In genomic region chr9:93612796-93613154, GRCh38 we compare ENCODE assay signal across 9 cellular contexts. TPM values are rescaled to one million over a fixed set of nuclear protein-coding genes. Genes with fewer than 3 reads are reported as not detected.
DNase-seq lines count a peak whose midpoint lies in the region; ATAC-seq and TF ChIP-seq lines count a peak whose summit lies in the region.
"Had no signal": no experiment of that assay in that cellular context is flagged by ENCODE, and none has a peak within 500 bp of the region (broad histone marks: within the 10 kb centered on the region; RNA-seq: fewer than 3 reads in every experiment).

No MANE protein-coding gene starts in this region.

- H3K4me3 ChIP-seq in GM12864 (ENCODE audit: low read depth, low read length) (no peak overlapping the region), epithelial cell of esophagus (ENCODE audit: low read length) (no peak overlapping the region)

- DNase-seq in GM12864 (ENCODE audit: low read depth) (peak; percentile 31), NCI-H1417 (lab: John Stamatoyannopoulos, UW) (peak in 2 of 3 experiments; percentile 76 to 93), epithelial cell of esophagus (ENCODE audit: low read depth) (peak; percentile 75), cerebellar cortex (ENCODE audit: low spot score) (no peak), cerebellum (ENCODE audit: low spot score) (no peak)
- DNase-seq: activated effector memory CD4-positive, alpha-beta T cell treated with anti-CD3 and anti-CD28 coated beads, Interleukin-2, amount 50 U/mL, for 16 hours had no signal

- TF ChIP-seq CTCF in GM12864 (IDR thresholded peaks at IDR 0.05; ENCODE audit: low read depth, low read length, missing control alignments): no peak
- no peak for TF ChIP-seq CTCF in epithelial cell of esophagus (IDR thresholded peaks at IDR 0.05; ENCODE audit: insufficient read depth, low read depth, low read length, missing control alignments)

- ATAC-seq in GM19455 (IDR thresholded peaks at IDR 0.05; ENCODE audit: unreplicated experiment) (peak; percentile 57), GM18517 (IDR thresholded peaks at IDR 0.05; ENCODE audit: unreplicated experiment) (no peak), HG03469 (IDR thresholded peaks at IDR 0.05; ENCODE audit: unreplicated experiment) (no peak)

RNA-seq across cellular contexts. Expression of gene PHF2, which starts 36.4 kb away (rescaled TPM):
- 21.6 TPM for total RNA-seq in cerebellum

Comparison
In these comparisons a context has a peak if more than half of its experiments do, and no peak if none do; other contexts are left out.
1. DNase-seq: peak in GM12864 (single experiment), NCI-H1417 (2 of 3) and epithelial cell of esophagus (single experiment); none in cerebellar cortex (single experiment) and cerebellum (single experiment).